26 cellular contexts compared by ENCODE assay signal in genomic region chr14:46663382-46663781, GRCh38. TPM values are rescaled to one million over a fixed set of nuclear protein-coding genes. Genes with fewer than 3 reads are reported as not detected.
DNase-seq lines count a peak whose midpoint lies in the region; ATAC-seq and TF ChIP-seq lines count a peak whose summit lies in the region.
"Had no signal": no experiment of that assay in that cellular context is flagged by ENCODE, and none has a peak within 500 bp of the region (broad histone marks: within the 10 kb centered on the region; RNA-seq: fewer than 3 reads in every experiment).

No MANE protein-coding gene starts in this region.

- no peak for TF ChIP-seq CTCF in thyroid gland (IDR thresholded peaks at IDR 0.05)

- H3K4me3 ChIP-seq in aorta (ENCODE audit: low read length in 2 of 2) (no peak overlapping the region), thyroid gland (replicated peaks in 1 of 3) (no peak overlapping the region)
- H3K4me3 ChIP-seq: BLaER1, GM12878 had no signal

- peak; percentile 29 for ATAC-seq in aorta (ENCODE audit: low FRiP score)
- ATAC-seq: GM12878 had no signal

- TF ChIP-seq POLR2A in thyroid gland (IDR thresholded peaks at IDR 0.05): no peak

- H3K27me3 ChIP-seq in aorta (ENCODE audit: control insufficient read depth in 1 of 2, insufficient read depth in 2 of 2, low read length in 1 of 2) (no peaks in the 10 kb centered on the region), thyroid gland (no peaks in the 10 kb centered on the region)
- H3K27me3 ChIP-seq: BE2C, BLaER1 had no signal

- H3K36me3 ChIP-seq in aorta (ENCODE audit: control insufficient read depth in 1 of 2, insufficient read depth in 2 of 2, low read length in 1 of 2): no peaks in the 10 kb centered on the region
- H3K36me3 ChIP-seq in thyroid gland: no peaks in the 10 kb centered on the region
- H3K36me3 ChIP-seq: BE2C, BLaER1 had no signal

- DNase-seq in globus pallidus (ENCODE audit: low spot score): peak; percentile 3
- DNase-seq in medulla oblongata (ENCODE audit: extremely low spot score): peak; percentile 61
- DNase-seq in aorta: no peak
- no peak for DNase-seq in T-helper 9 cell
- DNase-seq in thyroid gland: no peak
- DNase-seq: 8988T; ACHN; BE2C; C1 segment of cervical spinal cord; CD4-positive, alpha-beta memory T cell; CD4-positive, CD25-positive, alpha-beta regulatory T cell; CD8-positive, alpha-beta memory T cell; COR-L47; DMS 273 treated with DMSO at 0.1 percent for 48 hours; DMS153; DMS53; DMS79; DND-41; EL; GDM1 had no signal

- intact Hi-C loops in aorta (cut with DNase I) (no loop called here), thyroid gland (cut with DNase I) (no loop called here)

- no peak overlapping the region for H3K27ac ChIP-seq in aorta (ENCODE audit: low read depth in 1 of 2, low read length in 2 of 2)
- no peak overlapping the region for H3K27ac ChIP-seq in thyroid gland
- H3K27ac ChIP-seq: BLaER1 had no signal

- H3K4me1 ChIP-seq in aorta (ENCODE audit: control insufficient read depth in 1 of 2, insufficient read depth in 2 of 2, low read length in 2 of 2): no peaks in the 10 kb centered on the region
- H3K4me1 ChIP-seq in thyroid gland: no peaks in the 10 kb centered on the region
- H3K4me1 ChIP-seq: BE2C, BLaER1 had no signal

- WGBS in aorta, 2 donors: 79% methylated on average over 4 of the region's 4 CpGs
- WGBS in thyroid gland, 2 donors: 80 to 92% methylated on average over 3 to 4 of the region's 4 CpGs

- H3K9me3 ChIP-seq in aorta (ENCODE audit: control insufficient read depth, low read length) (no peaks in the 10 kb centered on the region), thyroid gland (no peaks in the 10 kb centered on the region)
- H3K9me3 ChIP-seq: BE2C had no signal

RNA-seq across cellular contexts. Expression of gene RPL10L, which starts 11.8 kb away (rescaled TPM):
- total RNA-seq in aorta (not detected), thyroid gland (not detected)
- not detected for polyA plus RNA-seq in aorta
- total RNA-seq: A673; CD4-positive, alpha-beta memory T cell; CD4-positive, CD25-positive, alpha-beta regulatory T cell; CD8-positive, alpha-beta memory T cell; G401; GM12878 had no signal
- polyA plus RNA-seq: AG04450; CD14-positive monocyte; CD4-positive, alpha-beta memory T cell; CD4-positive, CD25-positive, alpha-beta regulatory T cell; CD8-positive, alpha-beta memory T cell; GM12878 had no signal

Comparison
In these comparisons a context has a peak if more than half of its experiments do, and no peak if none do; other contexts are left out.
1. DNase-seq: peak in globus pallidus (single experiment) and medulla oblongata (single experiment); none in aorta (0 of 2), T-helper 9 cell (single experiment) and thyroid gland (0 of 2).